ENCODE assay signal across 8 cellular contexts in the genomic region with DNA sequence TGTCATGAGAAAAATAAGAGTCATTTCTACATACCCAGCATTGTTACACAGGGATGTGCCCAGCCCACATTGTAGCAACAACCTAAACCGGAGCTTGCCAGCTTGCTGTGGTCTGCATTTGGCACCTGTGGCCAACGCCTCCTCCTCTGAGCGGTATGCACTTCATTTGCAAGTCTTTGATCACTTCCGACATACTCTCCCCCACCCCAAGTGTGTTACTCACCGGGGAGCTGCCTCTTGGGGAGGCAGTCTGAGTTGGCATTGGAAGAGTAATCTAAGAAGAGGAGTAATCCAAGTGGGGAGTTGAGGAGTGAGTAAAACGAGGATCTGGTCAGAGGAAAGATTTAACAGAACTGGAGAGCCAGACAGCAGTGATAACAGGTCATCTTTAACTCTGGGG. TPM values are rescaled to one million over a fixed set of nuclear protein-coding genes. Genes with fewer than 3 reads are reported as not detected.
A peak's percentile ranks its signal among the peaks of the same experiment; 100 is the strongest.
DNase-seq lines count a peak whose midpoint lies in the region; ATAC-seq and TF ChIP-seq lines count a peak whose summit lies in the region.

No MANE protein-coding gene starts in this region.

- no peak for TF ChIP-seq CTCF in adrenal gland (IDR thresholded peaks at IDR 0.05)

- peak overlapping the region in 4 of 10 donors; percentile 52 to 79 (median 64) for H3K4me3 Mint-ChIP-seq in naive thymus-derived CD4-positive, alpha-beta T cell
- peak overlapping the region; percentile 58 to 80 for H3K4me3 Mint-ChIP-seq in stimulated activated naive CD8-positive, alpha-beta T cell treated with anti-CD3 and anti-CD28 coated beads, Interleukin-15, amount 100 ng/mL, for 72 hours

- H3K4me3 ChIP-seq in adrenal gland: peak overlapping the region in 1 of 4 donors; percentile 6
- H3K4me3 ChIP-seq in naive thymus-derived CD4-positive, alpha-beta T cell (ENCODE audit: low read length): peak overlapping the region; percentile 17

- POLR2A ChIA-PET in naive thymus-derived CD4-positive, alpha-beta T cell (lab: Charles Lee): interaction anchor here (1.1 to 3.0 kb wide), 6 partner anchors 8 to 125 kb away, joined by 3 to 28 read pairs (median 4); a partner anchor contains a TSS

- peak; percentile 41 for DNase-seq in Right ventricle myocardium superior
- DNase-seq in left ventricle myocardium superior: no peak
- peak; percentile 60 to 95 (median 75) for DNase-seq in T-helper 1 cell
- DNase-seq in adrenal gland: peak; percentile 24 to 62 (median 41)
- DNase-seq in naive thymus-derived CD4-positive, alpha-beta T cell: peak; percentile 43 to 92 (median 86)
- peak; percentile 80 to 93 for DNase-seq in stimulated activated naive CD8-positive, alpha-beta T cell treated with anti-CD3 and anti-CD28 coated beads, Interleukin-15, amount 100 ng/mL, for 72 hours
- DNase-seq in NCI-H446 treated with DMSO at 0.1 percent for 48 hours (lab: John Stamatoyannopoulos, UW): no peak
- DNase-seq in OCI-M1 (lab: John Stamatoyannopoulos, UW): no peak

- H3K36me3 ChIP-seq in adrenal gland (replicated peaks in 1 of 2): no peaks in the 10 kb centered on the region
- H3K36me3 ChIP-seq in naive thymus-derived CD4-positive, alpha-beta T cell (ENCODE audit: control insufficient read depth in 2 of 3, insufficient read depth in 3 of 3, low read length in 3 of 3): no peaks in the 10 kb centered on the region

- H3K4me1 ChIP-seq in adrenal gland (replicated peaks in 1 of 2): peaks cover 34 to 52% of the 10 kb centered on the region in 2 donors
- H3K4me1 ChIP-seq in naive thymus-derived CD4-positive, alpha-beta T cell (ENCODE audit: control insufficient read depth in 2 of 2, insufficient read depth in 2 of 2, low read length in 2 of 2): peaks cover 43 to 45% of the 10 kb centered on the region in 2 donors

- H3K27ac ChIP-seq in adrenal gland: peak overlapping the region in 2 of 5 donors; percentile 5 to 34
- H3K27ac ChIP-seq in naive thymus-derived CD4-positive, alpha-beta T cell (ENCODE audit: low read depth, low read length): peak overlapping the region; percentile 26

- no peaks in the 10 kb centered on the region for H3K9me3 ChIP-seq in adrenal gland (replicated peaks in 1 of 3)
- H3K9me3 ChIP-seq in naive thymus-derived CD4-positive, alpha-beta T cell (ENCODE audit: control insufficient read depth in 2 of 3, low read length in 3 of 3): no peaks in the 10 kb centered on the region

- intact Hi-C loops in Right ventricle myocardium superior (cut with DNase I) (no loop called here), left ventricle myocardium superior (cut with micrococcal nuclease) (no loop called here), adrenal gland (cut with DNase I) (no loop called here)
- intact Hi-C loops in naive thymus-derived CD4-positive, alpha-beta T cell (cut with micrococcal nuclease): loop anchor here (1.0 to 2.0 kb wide), 6 partner anchors 14 to 125 kb away; a partner anchor contains a TSS

- 21 to 29% (median 25%) methylated on average over 6 of the region's 6 CpGs for WGBS in adrenal gland, 4 donors

- TF ChIP-seq POLR2A in adrenal gland (IDR thresholded peaks at IDR 0.05): no peak

- peaks cover 45 to 74% (median 69%) of the 10 kb centered on the region in 7 donors for H3K4me1 Mint-ChIP-seq in naive thymus-derived CD4-positive, alpha-beta T cell
- H3K4me1 Mint-ChIP-seq in stimulated activated naive CD8-positive, alpha-beta T cell treated with anti-CD3 and anti-CD28 coated beads, Interleukin-15, amount 100 ng/mL, for 72 hours: peaks cover 76% of the 10 kb centered on the region

- peaks cover 0 to 13% (median 0%) of the 10 kb centered on the region in 5 donors for H3K36me3 Mint-ChIP-seq in naive thymus-derived CD4-positive, alpha-beta T cell

- peak overlapping the region in 2 of 9 donors; percentile 44 to 65 for H3K27ac Mint-ChIP-seq in naive thymus-derived CD4-positive, alpha-beta T cell
- peak overlapping the region in 1 of 2 donors; percentile 4 for H3K27ac Mint-ChIP-seq in stimulated activated naive CD8-positive, alpha-beta T cell treated with anti-CD3 and anti-CD28 coated beads, Interleukin-15, amount 100 ng/mL, for 72 hours

- CTCF ChIA-PET in naive thymus-derived CD4-positive, alpha-beta T cell (lab: Charles Lee): interaction anchor here (1.0 to 1.1 kb wide), 3 partner anchors 8 to 53 kb away, joined by 3 to 4 read pairs (median 4); no protein-coding TSS in a partner anchor

- H3K9me3 Mint-ChIP-seq in naive thymus-derived CD4-positive, alpha-beta T cell: peaks cover 0 to 7% (median 0%) of the 10 kb centered on the region in 11 donors
- H3K9me3 Mint-ChIP-seq in stimulated activated naive CD8-positive, alpha-beta T cell treated with anti-CD3 and anti-CD28 coated beads, Interleukin-15, amount 100 ng/mL, for 72 hours: no peaks in the 10 kb centered on the region

- ATAC-seq in Right ventricle myocardium superior (ENCODE audit: poor library complexity) (no peak), left ventricle myocardium superior (no peak)
- ATAC-seq in naive thymus-derived CD4-positive, alpha-beta T cell: peak; percentile 86
- peak; percentile 92 for ATAC-seq in stimulated activated naive CD8-positive, alpha-beta T cell treated with anti-CD3 and anti-CD28 coated beads, Interleukin-15, amount 100 ng/mL, for 72 hours

- H3K27me3 Mint-ChIP-seq in naive thymus-derived CD4-positive, alpha-beta T cell: peaks cover 0 to 3% (median 0%) of the 10 kb centered on the region in 5 donors
- H3K27me3 Mint-ChIP-seq in stimulated activated naive CD8-positive, alpha-beta T cell treated with anti-CD3 and anti-CD28 coated beads, Interleukin-15, amount 100 ng/mL, for 72 hours: no peaks in the 10 kb centered on the region

- H3K27me3 ChIP-seq in adrenal gland: no peaks in the 10 kb centered on the region
- H3K27me3 ChIP-seq in naive thymus-derived CD4-positive, alpha-beta T cell (ENCODE audit: control insufficient read depth in 2 of 2, insufficient read depth in 2 of 2, low read length in 2 of 2): peaks cover 0 to 4% of the 10 kb centered on the region in 2 donors

RNA-seq across cellular contexts. Expression of a gene that starts 3.8 kb away (rescaled TPM):
- total RNA-seq in Right ventricle myocardium superior (11.7 TPM), left ventricle myocardium superior (8.9 TPM), adrenal gland (10 to 100 TPM in 7 of 8 donors, 1 to 10 TPM in 1; 7.2 to 30.1 (median 21.4) TPM)
- polyA plus RNA-seq in adrenal gland: 10 to 100 TPM in 1 of 3 donors, 1 to 10 TPM in 2; 4.1 to 25.5 (median 9.3) TPM
- 10 to 100 TPM; 13.8 to 21.2 (median 19.3) TPM for total RNA-seq in naive thymus-derived CD4-positive, alpha-beta T cell
- polyA plus RNA-seq in naive thymus-derived CD4-positive, alpha-beta T cell: 1 to 10 TPM; 6.8 to 9.6 TPM

Comparison
In these comparisons a context has a peak if more than half of its experiments do, and no peak if none do; other contexts are left out.
1. DNase-seq: peak in Right ventricle myocardium superior (single experiment), T-helper 1 cell (5 of 5), adrenal gland (7 of 7), naive thymus-derived CD4-positive, alpha-beta T cell (9 of 9) and stimulated activated naive CD8-positive, alpha-beta T cell treated with anti-CD3 and anti-CD28 coated beads, Interleukin-15, amount 100 ng/mL, for 72 hours (2 of 2); none in left ventricle myocardium superior (single experiment), NCI-H446 treated with DMSO at 0.1 percent for 48 hours (single experiment) and OCI-M1 (single experiment).
2. ATAC-seq: peak in naive thymus-derived CD4-positive, alpha-beta T cell (single experiment) and stimulated activated naive CD8-positive, alpha-beta T cell treated with anti-CD3 and anti-CD28 coated beads, Interleukin-15, amount 100 ng/mL, for 72 hours (single experiment); none in Right ventricle myocardium superior (single experiment) and left ventricle myocardium superior (single experiment).
3. intact Hi-C loops: an anchor here in naive thymus-derived CD4-positive, alpha-beta T cell (1.0 to 2.0 kb wide); none called in Right ventricle myocardium superior, left ventricle myocardium superior and adrenal gland.